In the genomic region with DNA sequence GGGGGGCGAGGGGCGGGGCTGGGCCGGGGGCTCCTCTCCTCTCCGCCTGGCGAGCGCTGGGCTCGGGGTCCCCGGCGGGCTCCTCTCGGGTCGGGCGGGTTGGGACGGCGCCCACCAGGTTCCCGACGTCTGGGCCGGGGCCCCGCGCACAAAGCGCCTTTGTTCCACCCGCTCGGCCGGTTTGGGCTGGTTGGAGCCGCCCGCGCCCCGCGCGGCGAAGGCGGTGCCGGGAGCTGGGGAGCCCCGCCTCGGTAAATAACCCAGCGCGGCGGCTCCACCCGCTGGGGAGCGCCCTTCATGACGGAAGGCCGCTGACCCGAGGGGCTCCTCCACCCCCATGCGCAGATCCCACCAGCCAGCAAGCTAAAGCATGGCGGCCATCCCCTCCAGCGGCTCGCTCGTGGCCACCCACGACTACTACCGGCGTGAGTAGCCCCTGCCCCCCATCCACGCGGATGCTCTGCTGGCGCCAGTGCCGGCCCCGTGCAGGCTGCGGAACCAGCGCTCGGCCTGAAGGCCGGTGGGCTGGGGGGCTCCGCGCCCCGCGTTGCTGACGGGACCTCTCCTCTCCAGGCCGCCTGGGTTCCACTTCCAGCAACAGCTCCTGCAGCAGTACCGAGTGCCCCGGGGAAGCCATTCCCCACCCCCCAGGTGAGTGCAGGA, we compare ENCODE assay signal across 8 cellular contexts. TPM values are rescaled to one million over a fixed set of nuclear protein-coding genes. Genes with fewer than 3 reads are reported as not detected.
DNase-seq lines count a peak whose midpoint lies in the region; ATAC-seq, FAIRE-seq and TF ChIP-seq lines count a peak whose summit lies in the region.

No MANE protein-coding gene starts in this region.

- no peaks in the 10 kb centered on the region for H3K9me3 ChIP-seq in GM23248 (ENCODE audit: low read depth)
- H3K9me3 ChIP-seq in keratinocyte (ENCODE audit: control insufficient read depth, low read depth, low read length): peaks cover 6% of the 10 kb centered on the region

- H3K4me2 ChIP-seq in GM23248 (ENCODE audit: unreplicated experiment) (peak overlapping the region; percentile 65), keratinocyte (ENCODE audit: control insufficient read depth, extremely low read depth, insufficient read depth, low read depth, low read length) (peak overlapping the region; percentile 76)

- peak; percentile 3 for ATAC-seq in WTC11

- WGBS in GM23248 (ENCODE audit: low coverage in 1 of 2, low lambda C conversion rate in 2 of 2, missing lambda C conversion rate in 2 of 2), 2 experiments: 1% methylated on average over 21 to 37 of the region's 67 CpGs

- peak overlapping the region; percentile 95 for H3K9ac ChIP-seq in GM23248
- H3K9ac ChIP-seq in keratinocyte (ENCODE audit: control insufficient read depth, extremely low read depth, insufficient read depth, low read length): peak overlapping the region; percentile 86

- TF ChIP-seq CTCF in WTC11 (IDR thresholded peaks at IDR 0.05) (no peak), keratinocyte (optimal IDR thresholded peaks at IDR 0.05 in 1 of 3, IDR thresholded peaks at IDR 0.05 in 1 of 3, conservative IDR thresholded peaks at IDR 0.05 in 1 of 3; ENCODE audit: extremely low read depth in 1 of 3, insufficient read depth in 2 of 3, low read length in 3 of 3) (peak in 1 of 3 experiments; percentile 14)

- H3K79me2 ChIP-seq in GM23248 (ENCODE audit: insufficient read depth): peaks cover 8% of the 10 kb centered on the region
- peaks cover 20% of the 10 kb centered on the region for H3K79me2 ChIP-seq in keratinocyte (ENCODE audit: control insufficient read depth, insufficient read depth, low read length)

- H4K20me1 ChIP-seq in GM23248 (ENCODE audit: insufficient read depth) (peaks cover 4% of the 10 kb centered on the region; the same call in 1 of the 2 replicates), keratinocyte (ENCODE audit: control insufficient read depth, extremely low read depth, insufficient read depth, low read length) (peaks cover 16% of the 10 kb centered on the region)

- H3K4me1 ChIP-seq in GM23248 (ENCODE audit: insufficient read depth): 0 out of 2 replicates have a peak, but pooled peaks cover 2% of the 10 kb centered on the region
- H3K4me1 ChIP-seq in keratinocyte (ENCODE audit: control insufficient read depth, extremely low read depth, insufficient read depth, low read length): peaks cover 10% of the 10 kb centered on the region

- H3K27ac Mint-ChIP-seq in WTC11: peak overlapping the region; percentile 79

- H3K36me3 ChIP-seq in GM23248 (ENCODE audit: low read depth) (0 out of 2 replicates have a peak, but pooled peaks cover 4% of the 10 kb centered on the region), keratinocyte (ENCODE audit: control insufficient read depth in 2 of 2, extremely low read depth in 1 of 2, insufficient read depth in 2 of 2, low read length in 2 of 2) (peaks cover 11 to 19% of the 10 kb centered on the region in 2 experiments)

- H3K4me1 Mint-ChIP-seq in WTC11: peaks cover 14% of the 10 kb centered on the region

- CTCF ChIA-PET in WTC11 (lab: Charles Lee): interaction anchor here (0.6 to 4.4 kb wide), 18 partner anchors 8 to 501 kb away, joined by 3 to 50 read pairs (median 5); partner anchors contain the start of genes GMEB2, PRPF6 and PTK6

- in situ Hi-C loops in GM23248 (cut with MboI): no loop called here

- peak; percentile 37 for DNase-seq in GM04504 (ENCODE audit: low read depth)
- peak; percentile 91 for DNase-seq in GM23248
- peak; percentile 61 for DNase-seq in LoVo (ENCODE audit: low spot score)
- peak; percentile 61 for DNase-seq in WTC11 (ENCODE audit: low spot score)
- peak; percentile 59 for DNase-seq in central memory CD4-positive, alpha-beta T cell
- DNase-seq in keratinocyte (ENCODE audit: low read depth, low spot score): no peak
- DNase-seq in stimulated activated CD4-positive, alpha-beta T cell treated with anti-CD3 and anti-CD28 coated beads, Interleukin-12 subunit alpha, Interleukin-12 subunit beta, amount 100 ng/mL, for 48 hours (ENCODE audit: low read depth in 2 of 3, low spot score in 1 of 3): peak in 2 of 3 donors; percentile 48 to 63
- DNase-seq in NCI-H187 treated with DMSO at 0.1 percent for 48 hours (lab: John Stamatoyannopoulos, UW): no peak

- H3K9me1 ChIP-seq in keratinocyte (ENCODE audit: control insufficient read depth, extremely low read depth, insufficient read depth, low read length): no peaks in the 10 kb centered on the region

- H2AFZ ChIP-seq in GM23248 (no peak overlapping the region), keratinocyte (ENCODE audit: control insufficient read depth, low read length) (no peak overlapping the region)

- no peaks in the 10 kb centered on the region for H3K27me3 ChIP-seq in GM23248 (replicated peaks; ENCODE audit: insufficient read depth)
- H3K27me3 ChIP-seq in keratinocyte (ENCODE audit: control insufficient read depth, extremely low read depth, insufficient read depth, low read length): no peaks in the 10 kb centered on the region

- dilution Hi-C loops in keratinocyte (cut with MboI; ENCODE audit: extremely low pct_ligation_motif_present, low sequenced_read_pairs): no loop called here

- H3K27ac ChIP-seq in GM23248 (peak overlapping the region; percentile 75), keratinocyte (ENCODE audit: control insufficient read depth, insufficient read depth, low read length) (peak overlapping the region; percentile 52)

- no peak for FAIRE-seq in keratinocyte (lab: Jason Lieb, UNC)

- H3K4me3 ChIP-seq in GM23248 (peak overlapping the region; percentile 83), keratinocyte (ENCODE audit: control insufficient read depth in 2 of 3, extremely low read depth in 1 of 3, insufficient read depth in 2 of 3, low read depth in 1 of 3, low read length in 3 of 3) (peak overlapping the region; percentile 72 to 96 (median 79))

- peaks cover 21% of the 10 kb centered on the region for H3K36me3 Mint-ChIP-seq in WTC11

- H3F3A ChIP-seq in GM23248 (ENCODE audit: insufficient read depth): peaks cover 24% of the 10 kb centered on the region

- H3K9me3 Mint-ChIP-seq in WTC11: peaks cover 8% of the 10 kb centered on the region; the same call in 1 of the 2 replicates

- peak overlapping the region; percentile 88 for H3K4me3 Mint-ChIP-seq in WTC11

- POLR2A ChIA-PET in WTC11 (lab: Charles Lee): interaction anchor here (0.6 to 1.8 kb wide), 7 partner anchors 14 to 718 kb away, joined by 3 to 5 read pairs (median 3); partner anchors contain the start of genes GMEB2 and STMN3

- peaks cover 9% of the 10 kb centered on the region; the same call in 1 of the 2 replicates for H3K27me3 Mint-ChIP-seq in WTC11 (ENCODE audit: low read depth)

- no peaks in the 10 kb centered on the region for H3K9me2 ChIP-seq in GM23248 (ENCODE audit: insufficient read depth)

RNA-seq across cellular contexts. Expression of gene PPDPF, which starts 0.5 kb away (rescaled TPM):
- total RNA-seq in GM23248 (2014; rRNA removed; shearing (Covaris generic)): 132 and 236 TPM in 2 replicates
- polyA plus RNA-seq in GM23248 (2016; fragmentation: Nextera tagmentation; extraction: Ambion mirVana) (170 and 171 TPM in 2 replicates), keratinocyte (8.8 to 68.4 TPM (median 16.4 TPM) in 3 replicates)
- total RNA-seq in WTC11 (2021): 170 to 210 TPM (median 205 TPM) in 3 replicates
- polyA plus RNA-seq in keratinocyte (2011; ENCODE audit: low read depth): 71.8 TPM
- polyA plus RNA-seq in keratinocyte (2011; cell fraction: cytosol; rRNA removed): 29.1 and 150 TPM in 2 replicates
- polyA plus RNA-seq in keratinocyte (2011; cell fraction: nucleus; rRNA removed): 14.0 and 23.8 TPM in 2 replicates
- 239 and 414 TPM in 2 replicates for polyA plus RNA-seq in keratinocyte (2012; ENCODE audit: low replicate concordance)
- 5.2 to 107 TPM (median 12.5 TPM) in 3 replicates for polyA minus RNA-seq in keratinocyte
- polyA minus RNA-seq in keratinocyte (2011; cell fraction: cytosol; rRNA and poly(A)+ RNA removed): 879 TPM
- 20.5 and 25.3 TPM in 2 replicates for polyA minus RNA-seq in keratinocyte (2011; cell fraction: nucleus; rRNA and poly(A)+ RNA removed)

RNA-seq across cellular contexts. Expression of gene PTK6, which starts 16.1 kb away (rescaled TPM):
- total RNA-seq in GM23248 (2014; rRNA removed; shearing (Covaris generic)): 0.13 TPM in 1 of 2 replicates, not detected in the other
- 0.06 TPM in 1 of 2 replicates, not detected in the other for polyA plus RNA-seq in GM23248 (2016; fragmentation: Nextera tagmentation; extraction: Ambion mirVana)
- 0.22 to 0.53 TPM (median 0.32 TPM) in 3 replicates for total RNA-seq in WTC11 (2021)
- 28.5 to 38.9 TPM (median 37.0 TPM) in 3 replicates for polyA plus RNA-seq in keratinocyte
- 10.8 TPM for polyA plus RNA-seq in keratinocyte (2011; ENCODE audit: low read depth)
- polyA plus RNA-seq in keratinocyte (2011; cell fraction: cytosol; rRNA removed): 29.9 and 50.4 TPM in 2 replicates
- 63.1 and 87.1 TPM in 2 replicates for polyA plus RNA-seq in keratinocyte (2011; cell fraction: nucleus; rRNA removed)
- polyA plus RNA-seq in keratinocyte (2012; ENCODE audit: low replicate concordance): 32.1 and 36.7 TPM in 2 replicates
- polyA minus RNA-seq in keratinocyte: 18.9 to 27.3 TPM (median 23.5 TPM) in 3 replicates
- polyA minus RNA-seq in keratinocyte (2011; cell fraction: cytosol; rRNA and poly(A)+ RNA removed): 51.6 TPM
- polyA minus RNA-seq in keratinocyte (2011; cell fraction: nucleus; rRNA and poly(A)+ RNA removed): 26.2 and 30.3 TPM in 2 replicates

RNA-seq across cellular contexts. Expression of gene EEF1A2, which starts 22.2 kb away (rescaled TPM):
- total RNA-seq in GM23248 (2014; rRNA removed; shearing (Covaris generic)): 0.43 TPM in 1 of 2 replicates, not detected in the other
- polyA plus RNA-seq in GM23248 (2016; fragmentation: Nextera tagmentation; extraction: Ambion mirVana): not detected in 2 replicates
- 26.0 to 35.7 TPM (median 34.9 TPM) in 3 replicates for total RNA-seq in WTC11 (2021)
- polyA plus RNA-seq in keratinocyte: 0.12 to 0.77 TPM (median 0.31 TPM) in 3 replicates
- polyA plus RNA-seq in keratinocyte (2011; ENCODE audit: low read depth): 23.8 TPM
- polyA plus RNA-seq in keratinocyte (2011; cell fraction: cytosol; rRNA removed): 1.7 and 1.9 TPM in 2 replicates
- polyA plus RNA-seq in keratinocyte (2011; cell fraction: nucleus; rRNA removed): 2.0 and 2.6 TPM in 2 replicates
- 0.99 and 20.9 TPM in 2 replicates for polyA plus RNA-seq in keratinocyte (2012; ENCODE audit: low replicate concordance)
- 0.33 to 0.82 TPM in 2 of 3 replicates, not detected in the other for polyA minus RNA-seq in keratinocyte
- polyA minus RNA-seq in keratinocyte (2011; cell fraction: cytosol; rRNA and poly(A)+ RNA removed): 3.6 TPM
- 1.6 and 2.1 TPM in 2 replicates for polyA minus RNA-seq in keratinocyte (2011; cell fraction: nucleus; rRNA and poly(A)+ RNA removed)

RNA-seq across cellular contexts. Expression of gene SRMS, which starts 26.5 kb away (rescaled TPM):
- not detected in 2 replicates for total RNA-seq in GM23248 (2014; rRNA removed; shearing (Covaris generic))
- polyA plus RNA-seq in GM23248 (2016; fragmentation: Nextera tagmentation; extraction: Ambion mirVana): not detected in 2 replicates
- 0.21 to 0.46 TPM (median 0.26 TPM) in 3 replicates for total RNA-seq in WTC11 (2021)
- 0.10 to 0.32 TPM (median 0.14 TPM) in 3 replicates for polyA plus RNA-seq in keratinocyte
- not detected for polyA plus RNA-seq in keratinocyte (2011; ENCODE audit: low read depth)
- 0.05 and 0.30 TPM in 2 replicates for polyA plus RNA-seq in keratinocyte (2011; cell fraction: cytosol; rRNA removed)
- polyA plus RNA-seq in keratinocyte (2011; cell fraction: nucleus; rRNA removed): 0.52 and 0.97 TPM in 2 replicates
- 0.28 TPM in 1 of 2 replicates, not detected in the other for polyA plus RNA-seq in keratinocyte (2012; ENCODE audit: low replicate concordance)
- 0.13 to 1.3 TPM in 2 of 3 replicates, not detected in the other for polyA minus RNA-seq in keratinocyte
- not detected for polyA minus RNA-seq in keratinocyte (2011; cell fraction: cytosol; rRNA and poly(A)+ RNA removed)
- 0.53 and 0.54 TPM in 2 replicates for polyA minus RNA-seq in keratinocyte (2011; cell fraction: nucleus; rRNA and poly(A)+ RNA removed)

RNA-seq across cellular contexts. Expression of gene FNDC11, which starts 32.9 kb away (rescaled TPM):
- total RNA-seq in GM23248 (2014; rRNA removed; shearing (Covaris generic)): 0.65 TPM in 1 of 2 replicates, not detected in the other
- 0.15 and 0.37 TPM in 2 replicates for polyA plus RNA-seq in GM23248 (2016; fragmentation: Nextera tagmentation; extraction: Ambion mirVana)
- total RNA-seq in WTC11 (2021): 3.4 to 3.8 TPM (median 3.6 TPM) in 3 replicates
- 0.48 to 0.84 TPM (median 0.55 TPM) in 3 replicates for polyA plus RNA-seq in keratinocyte
- polyA plus RNA-seq in keratinocyte (2011; ENCODE audit: low read depth): not detected
- polyA plus RNA-seq in keratinocyte (2011; cell fraction: cytosol; rRNA removed): 0.43 and 0.79 TPM in 2 replicates
- 1.3 and 3.7 TPM in 2 replicates for polyA plus RNA-seq in keratinocyte (2011; cell fraction: nucleus; rRNA removed)
- polyA plus RNA-seq in keratinocyte (2012; ENCODE audit: low replicate concordance): 0.55 and 0.81 TPM in 2 replicates
- 0.22 to 0.39 TPM (median 0.30 TPM) in 3 replicates for polyA minus RNA-seq in keratinocyte
- polyA minus RNA-seq in keratinocyte (2011; cell fraction: cytosol; rRNA and poly(A)+ RNA removed): not detected
- 0.47 and 0.84 TPM in 2 replicates for polyA minus RNA-seq in keratinocyte (2011; cell fraction: nucleus; rRNA and poly(A)+ RNA removed)

Comparison
In these comparisons a context has a peak if more than half of its experiments do, and no peak if none do; other contexts are left out.
1. DNase-seq: peak in GM04504 (single experiment), GM23248 (single experiment), LoVo (single experiment), WTC11 (single experiment), central memory CD4-positive, alpha-beta T cell (single experiment) and stimulated activated CD4-positive, alpha-beta T cell treated with anti-CD3 and anti-CD28 coated beads, Interleukin-12 subunit alpha, Interleukin-12 subunit beta, amount 100 ng/mL, for 48 hours (2 of 3); none in keratinocyte (single experiment) and NCI-H187 treated with DMSO at 0.1 percent for 48 hours (single experiment).
2. RNA of gene EEF1A2, which starts 22.2 kb away (total RNA-seq): 26.0 to 35.7 TPM in WTC11; 0.43 TPM in GM23248; every median in the first group is over 10 times any median in the second.